8 cellular contexts compared by ENCODE assay signal in genomic region chr1:207752456-207753132, GRCh38. TPM values are rescaled to one million over a fixed set of nuclear protein-coding genes. Genes with fewer than 3 reads are reported as not detected.
A peak's percentile ranks its signal among the peaks of the same experiment; 100 is the strongest.
DNase-seq lines count a peak whose midpoint lies in the region; ATAC-seq and TF ChIP-seq lines count a peak whose summit lies in the region.

No MANE protein-coding gene starts in this region.

- H3K4me3 ChIP-seq in HUES6 (ENCODE audit: low read depth, low read length) (peak overlapping the region; percentile 89), tibial artery (peak overlapping the region; percentile 83 to 88)

- H3K9me3 ChIP-seq in HUES6 (ENCODE audit: control insufficient read depth, insufficient read depth, low read depth, low read length) (no peaks in the 10 kb centered on the region), tibial artery (no peaks in the 10 kb centered on the region)

- TF ChIP-seq CTCF in tibial artery (IDR thresholded peaks at IDR 0.05) = no peak

- H3K9me3 Mint-ChIP-seq in naive thymus-derived CD8-positive, alpha-beta T cell = no peaks in the 10 kb centered on the region

- TF ChIP-seq POLR2A in erythroblast (IDR thresholded peaks at IDR 0.05; ENCODE audit: low read length) = no peak

- DNase-seq in DMS53 treated with DMSO at 0.1 percent for 48 hours (lab: John Stamatoyannopoulos, UW; ENCODE audit: unreplicated experiment) = peak; percentile 32
- peak; percentile 50 for DNase-seq in activated CD4-positive, alpha-beta T cell treated with anti-CD3 and anti-CD28 coated beads for 48 hours
- peak; percentile 65 to 72 for DNase-seq in erythroblast (lab: John Stamatoyannopoulos, UW)
- DNase-seq in naive thymus-derived CD8-positive, alpha-beta T cell = peak in 3 of 10 donors; percentile 13 to 27 (median 14)
- peak; percentile 24 to 71 for DNase-seq in tibial artery
- DNase-seq in activated gamma-delta T cell (lab: John Stamatoyannopoulos, UW) = no peak

- peaks cover 42 to 86% (median 85%) of the 10 kb centered on the region in 4 donors for H3K4me1 Mint-ChIP-seq in naive thymus-derived CD8-positive, alpha-beta T cell

- peak; percentile 18 for ATAC-seq in GM21423 (IDR thresholded peaks at IDR 0.05; ENCODE audit: unreplicated experiment)
- ATAC-seq in naive thymus-derived CD8-positive, alpha-beta T cell = peak; percentile 11

- H3K27me3 ChIP-seq in HUES6 (ENCODE audit: control insufficient read depth, insufficient read depth, low read length) (no peaks in the 10 kb centered on the region), tibial artery (no peaks in the 10 kb centered on the region)

- peak overlapping the region; percentile 96 to 99 (median 98) for H3K27ac Mint-ChIP-seq in naive thymus-derived CD8-positive, alpha-beta T cell

- H3K27ac ChIP-seq in HUES6 (ENCODE audit: low read depth, low read length) (peak overlapping the region; percentile 63; the same call in 1 of the 2 replicates), tibial artery (peak overlapping the region; percentile 90 to 92)

- peaks cover 26% of the 10 kb centered on the region for H3K4me1 ChIP-seq in HUES6 (ENCODE audit: control insufficient read depth, insufficient read depth, low read length)
- peaks cover 0 to 52% (median 37%) of the 10 kb centered on the region in 4 donors for H3K4me1 ChIP-seq in tibial artery

- intact Hi-C loops in tibial artery (cut with DNase I; ENCODE audit: low total_unique reads) = loop anchor here (5.0 kb wide), 1 partner anchor 60 kb away; no protein-coding TSS in a partner anchor

- H3K36me3 ChIP-seq in HUES6 (ENCODE audit: control insufficient read depth, insufficient read depth, low read length) (peaks cover 15% of the 10 kb centered on the region), tibial artery (peaks cover 4 to 6% (median 5%) of the 10 kb centered on the region in 3 donors)

- POLR2A ChIA-PET in naive thymus-derived CD8-positive, alpha-beta T cell (lab: Charles Lee) = interaction anchor here (0.7 to 2.7 kb wide), 9 partner anchors 15 to 71 kb away, joined by 3 to 19 read pairs (median 4); no protein-coding TSS in a partner anchor

- peak overlapping the region; percentile 72 for H3K9ac ChIP-seq in HUES6 (ENCODE audit: low read length)

- no peaks in the 10 kb centered on the region for H3K27me3 Mint-ChIP-seq in naive thymus-derived CD8-positive, alpha-beta T cell

- H3K36me3 Mint-ChIP-seq in naive thymus-derived CD8-positive, alpha-beta T cell = peaks cover 0 to 17% (median 0%) of the 10 kb centered on the region in 3 donors

- H3K4me3 Mint-ChIP-seq in naive thymus-derived CD8-positive, alpha-beta T cell = peak overlapping the region; percentile 96 to 100 (median 99)

RNA-seq across cellular contexts. Expression of gene CD46, which starts 0.7 kb away (rescaled TPM):
- total RNA-seq in naive thymus-derived CD8-positive, alpha-beta T cell = 100 to 1,000 TPM; 225 to 234 TPM
- polyA plus RNA-seq in naive thymus-derived CD8-positive, alpha-beta T cell = 100 to 1,000 TPM; 112 to 137 (median 123) TPM
